In the genomic region with DNA sequence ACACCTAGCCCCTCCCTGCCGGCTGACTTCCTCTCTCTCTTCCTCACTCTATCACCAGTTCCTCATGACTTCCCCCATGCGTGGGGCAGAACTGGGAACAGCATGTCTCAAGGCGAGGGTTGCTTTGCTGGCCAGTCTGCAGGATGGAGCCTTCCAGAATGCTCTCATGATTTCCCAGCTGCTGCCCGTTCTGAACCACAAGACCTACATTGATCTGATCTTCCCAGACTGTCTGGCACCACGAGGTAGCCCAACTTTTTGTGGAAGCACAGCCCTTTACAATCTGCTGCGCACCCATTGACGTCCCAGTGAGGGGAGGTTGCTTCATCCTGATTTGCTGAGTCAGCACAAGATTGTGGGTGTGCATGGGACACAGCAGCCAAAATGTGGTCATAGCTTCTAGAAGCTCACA, we compare ENCODE assay signal across 1 cellular context.
A peak's percentile ranks its signal among the peaks of the same experiment; 100 is the strongest.
TF ChIP-seq lines count a peak whose summit lies in the region.

No MANE protein-coding gene starts in this region.

TF ChIP-seq in K562, 482 proteins besides CTCF, POLR2A, EP300 and RAD21:
- TF ChIP-seq NFIX (CRISPR knock-in tag; IDR thresholded peaks at IDR 0.05; ENCODE audit: low read depth) (no peak), MTA1 (IDR thresholded peaks at IDR 0.05; ENCODE audit: borderline replicate concordance) (no peak), MAFF (IDR thresholded peaks at IDR 0.05; ENCODE audit: low read length) (peak; percentile 100), ARHGAP35 (IDR thresholded peaks at IDR 0.05; ENCODE audit: partially characterized antibody) (no peak), ZNF316 (IDR thresholded peaks at IDR 0.05) (peak; percentile 99), FOS (IDR thresholded peaks at IDR 0.05; ENCODE audit: extremely low read depth, insufficient read length) (no peak), CEBPB (tag; IDR thresholded peaks at IDR 0.05) (peak; percentile 66), JUN (IDR thresholded peaks at IDR 0.05; ENCODE audit: borderline replicate concordance, low read depth, low read length) (no peak), JUN (CRISPR knock-in tag; IDR thresholded peaks at IDR 0.05; ENCODE audit: borderline replicate concordance) (no peak), EP400 (IDR thresholded peaks at IDR 0.05) (no peak), POLR2AphosphoS2 (IDR thresholded peaks at IDR 0.05; ENCODE audit: low read length) (no peak), POLR2G (IDR thresholded peaks at IDR 0.05; ENCODE audit: low read depth, low read length) (no peak), NCOR1 (IDR thresholded peaks at IDR 0.05) (no peak), ZNF764 (CRISPR knock-in tag; IDR thresholded peaks at IDR 0.05; ENCODE audit: low read depth) (no peak), MEF2D (tag; conservative IDR thresholded peaks at IDR 0.05; ENCODE audit: low read depth) (no peak), SRSF3 (IDR thresholded peaks at IDR 0.05; ENCODE audit: insufficient read depth, low read length) (no peak), RBFOX2 (IDR thresholded peaks at IDR 0.05; ENCODE audit: low read depth, low read length) (no peak), NUFIP1 (IDR thresholded peaks at IDR 0.05; ENCODE audit: partially characterized antibody) (no peak), ZNF134 (CRISPR knock-in tag; conservative IDR thresholded peaks at IDR 0.05) (no peak), ZNF717 (CRISPR knock-in tag; IDR thresholded peaks at IDR 0.05) (no peak), NCOA4 (IDR thresholded peaks at IDR 0.05; ENCODE audit: partially characterized antibody) (no peak), CBFA2T2 (conservative IDR thresholded peaks at IDR 0.05) (no peak), MAFK (IDR thresholded peaks at IDR 0.05; ENCODE audit: low read length) (peak; percentile 100), OTX1 (CRISPR knock-in tag; IDR thresholded peaks at IDR 0.05) (no peak), LCOR (CRISPR knock-in tag; IDR thresholded peaks at IDR 0.05) (no peak), BACH1 (tag; IDR thresholded peaks at IDR 0.05) (peak; percentile 58; the same call in 1 of the 2 replicates), HDAC1 (IDR thresholded peaks at IDR 0.05) (no peak), POLR2AphosphoS5 (IDR thresholded peaks at IDR 0.05; ENCODE audit: control insufficient read depth, insufficient read depth, low read depth, low read length) (no peak), CHCHD3 (CRISPR knock-in tag; IDR thresholded peaks at IDR 0.05) (no peak), C11orf30 (IDR thresholded peaks at IDR 0.05; ENCODE audit: low read depth) (peak; percentile 98), CCNT2 (IDR thresholded peaks at IDR 0.05; ENCODE audit: borderline replicate concordance, extremely low read depth, insufficient read length, low read depth, low read length) (no peak), BCOR (IDR thresholded peaks at IDR 0.05) (no peak), ZNF282 (CRISPR knock-in tag; IDR thresholded peaks at IDR 0.05) (no peak), MAFG (tag; conservative IDR thresholded peaks at IDR 0.05) (peak; percentile 98), RAD51 (IDR thresholded peaks at IDR 0.05; ENCODE audit: borderline replicate concordance, low read depth) (no peak), CC2D1A (IDR thresholded peaks at IDR 0.05) (no peak), LEF1 (IDR thresholded peaks at IDR 0.05) (no peak), NFE2 (IDR thresholded peaks at IDR 0.05; ENCODE audit: low read depth) (peak; percentile 71), CXXC5 (CRISPR knock-in tag; IDR thresholded peaks at IDR 0.05) (no peak), RBM34 (IDR thresholded peaks at IDR 0.05; ENCODE audit: borderline replicate concordance, insufficient read depth, low read length) (no peak), CEBPG (CRISPR knock-in tag; IDR thresholded peaks at IDR 0.05) (no peak), CEBPG (tag; conservative IDR thresholded peaks at IDR 0.05 in 1 of 2, IDR thresholded peaks at IDR 0.05 in 1 of 2) (peak in 1 of 2 experiments; percentile 29; a peak in 1 of 4 replicates), SIN3A (IDR thresholded peaks at IDR 0.05; ENCODE audit: borderline replicate concordance in 2 of 2, control insufficient read depth in 1 of 2, low read depth in 2 of 2, low read length in 2 of 2) (no peak), ZNF217 (CRISPR knock-in tag; IDR thresholded peaks at IDR 0.05) (no peak), PTTG1 (tag; IDR thresholded peaks at IDR 0.05; ENCODE audit: low read depth) (no peak), RBM14 (IDR thresholded peaks at IDR 0.05; ENCODE audit: borderline replicate concordance, insufficient read depth, low read depth, low read length) (no peak)
- TF ChIP-seq, protein P1, sequence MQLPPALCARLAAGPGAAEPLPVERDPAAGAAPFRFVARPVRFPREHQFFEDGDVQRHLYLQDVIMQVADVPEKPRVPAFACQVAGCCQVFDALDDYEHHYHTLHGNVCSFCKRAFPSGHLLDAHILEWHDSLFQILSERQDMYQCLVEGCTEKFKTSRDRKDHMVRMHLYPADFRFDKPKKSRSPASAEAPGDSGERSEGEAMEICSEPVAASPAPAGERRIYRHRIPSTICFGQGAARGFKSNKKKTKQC (CRISPR knock-in tag; IDR thresholded peaks at IDR 0.05) = no peak
- TF ChIP-seq, protein P2, sequence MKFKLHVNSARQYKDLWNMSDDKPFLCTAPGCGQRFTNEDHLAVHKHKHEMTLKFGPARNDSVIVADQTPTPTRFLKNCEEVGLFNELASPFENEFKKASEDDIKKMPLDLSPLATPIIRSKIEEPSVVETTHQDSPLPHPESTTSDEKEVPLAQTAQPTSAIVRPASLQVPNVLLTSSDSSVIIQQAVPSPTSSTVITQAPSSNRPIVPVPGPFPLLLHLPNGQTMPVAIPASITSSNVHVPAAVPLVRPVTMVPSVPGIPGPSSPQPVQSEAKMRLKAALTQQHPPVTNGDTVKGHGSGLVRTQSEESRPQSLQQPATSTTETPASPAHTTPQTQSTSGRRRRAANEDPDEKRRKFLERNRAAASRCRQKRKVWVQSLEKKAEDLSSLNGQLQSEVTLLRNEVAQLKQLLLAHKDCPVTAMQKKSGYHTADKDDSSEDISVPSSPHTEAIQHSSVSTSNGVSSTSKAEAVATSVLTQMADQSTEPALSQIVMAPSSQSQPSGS (CRISPR knock-in tag; IDR thresholded peaks at IDR 0.05) = no peak
- TF ChIP-seq, protein P3, sequence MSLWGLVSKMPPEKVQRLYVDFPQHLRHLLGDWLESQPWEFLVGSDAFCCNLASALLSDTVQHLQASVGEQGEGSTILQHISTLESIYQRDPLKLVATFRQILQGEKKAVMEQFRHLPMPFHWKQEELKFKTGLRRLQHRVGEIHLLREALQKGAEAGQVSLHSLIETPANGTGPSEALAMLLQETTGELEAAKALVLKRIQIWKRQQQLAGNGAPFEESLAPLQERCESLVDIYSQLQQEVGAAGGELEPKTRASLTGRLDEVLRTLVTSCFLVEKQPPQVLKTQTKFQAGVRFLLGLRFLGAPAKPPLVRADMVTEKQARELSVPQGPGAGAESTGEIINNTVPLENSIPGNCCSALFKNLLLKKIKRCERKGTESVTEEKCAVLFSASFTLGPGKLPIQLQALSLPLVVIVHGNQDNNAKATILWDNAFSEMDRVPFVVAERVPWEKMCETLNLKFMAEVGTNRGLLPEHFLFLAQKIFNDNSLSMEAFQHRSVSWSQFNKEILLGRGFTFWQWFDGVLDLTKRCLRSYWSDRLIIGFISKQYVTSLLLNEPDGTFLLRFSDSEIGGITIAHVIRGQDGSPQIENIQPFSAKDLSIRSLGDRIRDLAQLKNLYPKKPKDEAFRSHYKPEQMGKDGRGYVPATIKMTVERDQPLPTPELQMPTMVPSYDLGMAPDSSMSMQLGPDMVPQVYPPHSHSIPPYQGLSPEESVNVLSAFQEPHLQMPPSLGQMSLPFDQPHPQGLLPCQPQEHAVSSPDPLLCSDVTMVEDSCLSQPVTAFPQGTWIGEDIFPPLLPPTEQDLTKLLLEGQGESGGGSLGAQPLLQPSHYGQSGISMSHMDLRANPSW (CRISPR knock-in tag; IDR thresholded peaks at IDR 0.05) = no peak
- TF ChIP-seq, protein P4, sequence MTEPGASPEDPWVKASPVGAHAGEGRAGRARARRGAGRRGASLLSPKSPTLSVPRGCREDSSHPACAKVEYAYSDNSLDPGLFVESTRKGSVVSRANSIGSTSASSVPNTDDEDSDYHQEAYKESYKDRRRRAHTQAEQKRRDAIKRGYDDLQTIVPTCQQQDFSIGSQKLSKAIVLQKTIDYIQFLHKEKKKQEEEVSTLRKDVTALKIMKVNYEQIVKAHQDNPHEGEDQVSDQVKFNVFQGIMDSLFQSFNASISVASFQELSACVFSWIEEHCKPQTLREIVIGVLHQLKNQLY (CRISPR knock-in tag; conservative IDR thresholded peaks at IDR 0.05) = no peak
- TF ChIP-seq, protein P5, sequence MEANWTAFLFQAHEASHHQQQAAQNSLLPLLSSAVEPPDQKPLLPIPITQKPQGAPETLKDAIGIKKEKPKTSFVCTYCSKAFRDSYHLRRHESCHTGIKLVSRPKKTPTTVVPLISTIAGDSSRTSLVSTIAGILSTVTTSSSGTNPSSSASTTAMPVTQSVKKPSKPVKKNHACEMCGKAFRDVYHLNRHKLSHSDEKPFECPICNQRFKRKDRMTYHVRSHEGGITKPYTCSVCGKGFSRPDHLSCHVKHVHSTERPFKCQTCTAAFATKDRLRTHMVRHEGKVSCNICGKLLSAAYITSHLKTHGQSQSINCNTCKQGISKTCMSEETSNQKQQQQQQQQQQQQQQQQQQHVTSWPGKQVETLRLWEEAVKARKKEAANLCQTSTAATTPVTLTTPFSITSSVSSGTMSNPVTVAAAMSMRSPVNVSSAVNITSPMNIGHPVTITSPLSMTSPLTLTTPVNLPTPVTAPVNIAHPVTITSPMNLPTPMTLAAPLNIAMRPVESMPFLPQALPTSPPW (CRISPR knock-in tag; IDR thresholded peaks at IDR 0.05) = no peak
- TF ChIP-seq, protein P6, sequence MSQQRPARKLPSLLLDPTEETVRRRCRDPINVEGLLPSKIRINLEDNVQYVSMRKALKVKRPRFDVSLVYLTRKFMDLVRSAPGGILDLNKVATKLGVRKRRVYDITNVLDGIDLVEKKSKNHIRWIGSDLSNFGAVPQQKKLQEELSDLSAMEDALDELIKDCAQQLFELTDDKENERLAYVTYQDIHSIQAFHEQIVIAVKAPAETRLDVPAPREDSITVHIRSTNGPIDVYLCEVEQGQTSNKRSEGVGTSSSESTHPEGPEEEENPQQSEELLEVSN (IDR thresholded peaks at IDR 0.05; ENCODE audit: borderline replicate concordance in 1 of 2, extremely low read depth in 1 of 2, insufficient read depth in 1 of 2, insufficient read length in 1 of 2, low read depth in 1 of 2, low read length in 1 of 2, poor library complexity in 1 of 2, severe bottlenecking in 1 of 2) = no peak
- TF ChIP-seq, protein P7, sequence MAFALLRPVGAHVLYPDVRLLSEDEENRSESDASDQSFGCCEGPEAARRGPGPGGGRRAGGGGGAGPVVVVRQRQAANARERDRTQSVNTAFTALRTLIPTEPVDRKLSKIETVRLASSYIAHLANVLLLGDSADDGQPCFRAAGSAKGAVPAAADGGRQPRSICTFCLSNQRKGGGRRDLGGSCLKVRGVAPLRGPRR (CRISPR knock-in tag; IDR thresholded peaks at IDR 0.05) = no peak
